11 cellular contexts compared by ENCODE assay signal in the genomic region with DNA sequence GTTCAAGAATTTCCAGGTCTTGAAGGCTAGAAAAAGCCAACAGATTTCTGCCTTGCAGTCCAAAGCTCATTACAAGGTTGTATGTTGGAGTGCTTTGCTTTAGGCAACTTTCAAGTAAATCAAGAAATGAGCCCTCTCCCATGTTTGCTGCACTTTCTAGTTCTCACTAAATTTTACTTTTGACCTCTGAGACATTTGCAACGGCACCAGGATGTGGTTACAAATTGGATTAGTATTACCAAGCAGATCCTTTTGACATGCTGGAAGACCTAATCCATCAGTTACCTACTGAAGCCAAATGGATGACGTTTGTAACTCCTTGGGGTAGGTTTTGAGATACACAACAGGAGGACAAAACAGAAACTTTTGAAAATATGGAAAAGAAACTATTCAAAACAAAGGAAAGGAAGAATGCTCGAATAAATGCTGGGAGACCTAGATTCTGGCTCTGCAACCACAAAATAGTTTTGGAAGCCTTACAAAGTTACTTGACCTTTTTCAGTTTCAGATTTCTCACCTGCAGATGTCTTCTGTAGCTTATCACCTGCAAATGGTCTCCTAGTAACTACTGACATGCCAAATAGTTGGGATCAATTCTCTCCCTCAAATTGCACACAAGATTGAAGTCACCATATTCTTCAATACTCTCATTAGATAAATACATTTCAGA.
DNase-seq lines count a peak whose midpoint lies in the region; ATAC-seq and TF ChIP-seq lines count a peak whose summit lies in the region.
"Had no signal": no experiment of that assay in that cellular context is flagged by ENCODE, and none has a peak within 500 bp of the region (broad histone marks: within the 10 kb centered on the region; RNA-seq: fewer than 3 reads in every experiment).

No MANE protein-coding gene starts in this region.

- intact Hi-C loops in A673 (cut with micrococcal nuclease; ENCODE audit: unreplicated experiment): loop anchor here (5.0 to 10.0 kb wide), 2 partner anchors 213 to 244 kb away; no protein-coding TSS in a partner anchor

- no peaks in the 10 kb centered on the region for H3K27me3 Mint-ChIP-seq in natural killer cell treated with Interleukin-12 subunit alpha and Interleukin-12 subunit beta and Interleukin-15 and Interleukin-18, amount 100 ng/mL, for 72 hours
- H3K27me3 Mint-ChIP-seq: activated CD4-positive, alpha-beta T cell treated with anti-CD3 and anti-CD28 coated beads, Interleukin-2, amount 10 ng/mL, durations not matched to agents 7 days and 5 days had no signal

- no peaks in the 10 kb centered on the region for H3K36me3 ChIP-seq in mesodermal cell (ENCODE audit: control insufficient read depth, insufficient read depth, low read length)
- H3K36me3 ChIP-seq in A673 (ENCODE audit: insufficient read depth, low read length, poor library complexity, severe bottlenecking): no peaks in the 10 kb centered on the region

- CTCF ChIA-PET in A673 (lab: Charles Lee): interaction anchor here (0.6 kb wide), 1 partner anchor 67 kb away, joined by 8 read pairs; no protein-coding TSS in a partner anchor

- DNase-seq in occipital lobe (lab: John Stamatoyannopoulos, UW) (no peak), A673 (ENCODE audit: low spot score) (no peak)
- no peak for DNase-seq in stimulated activated CD4-positive, alpha-beta T cell treated with anti-CD3 and anti-CD28 coated beads, Interleukin-4, amount 100 ng/mL, for 1 hour
- no peak for DNase-seq in natural killer cell treated with Interleukin-12 subunit alpha and Interleukin-12 subunit beta and Interleukin-15 and Interleukin-18, amount 100 ng/mL, for 72 hours (ENCODE audit: low spot score)
- DNase-seq: activated CD4-positive, alpha-beta T cell treated with anti-CD3 and anti-CD28 coated beads, Interleukin-2, amount 10 ng/mL, durations not matched to agents 7 days and 5 days; NCI-H1417 treated with DMSO at 0.1 percent for 48 hours; SHP77 had no signal

- 56% methylated on average over 2 of the region's 3 CpGs; no CpG with 5 or more reads in 1 of the 2 experiments for WGBS in mesodermal cell (ENCODE audit: insufficient coverage in 2 of 2), 2 experiments

- no peaks in the 10 kb centered on the region for H3K9me3 ChIP-seq in mesodermal cell (ENCODE audit: control insufficient read depth, low read length)
- H3K9me3 ChIP-seq in A673 (ENCODE audit: low read depth, low read length, poor library complexity, severe bottlenecking): no peaks in the 10 kb centered on the region

- no peaks in the 10 kb centered on the region for H3K4me1 Mint-ChIP-seq in natural killer cell treated with Interleukin-12 subunit alpha and Interleukin-12 subunit beta and Interleukin-15 and Interleukin-18, amount 100 ng/mL, for 72 hours (ENCODE audit: low read depth in 2 of 2)

- POLR2A ChIA-PET in A673 (lab: Charles Lee; ENCODE audit: low non-redundant PET): no interaction called here

- no peaks in the 10 kb centered on the region for H3K36me3 Mint-ChIP-seq in natural killer cell treated with Interleukin-12 subunit alpha and Interleukin-12 subunit beta and Interleukin-15 and Interleukin-18, amount 100 ng/mL, for 72 hours

- H3K4me1 ChIP-seq in mesodermal cell (ENCODE audit: control insufficient read depth, insufficient read depth, low read length, poor library complexity, severe bottlenecking) (peaks cover 38% of the 10 kb centered on the region), A673 (ENCODE audit: insufficient read depth, low read length, poor library complexity, severe bottlenecking) (peaks cover 5% of the 10 kb centered on the region)

- BruUV-seq in A673 (replicated peaks; lab: Mats Ljungman, UMichigan): no TSS peak

- peaks cover 2% of the 10 kb centered on the region for H3K9me3 Mint-ChIP-seq in natural killer cell treated with Interleukin-12 subunit alpha and Interleukin-12 subunit beta and Interleukin-15 and Interleukin-18, amount 100 ng/mL, for 72 hours
- H3K9me3 Mint-ChIP-seq: activated CD4-positive, alpha-beta T cell treated with anti-CD3 and anti-CD28 coated beads, Interleukin-2, amount 10 ng/mL, durations not matched to agents 7 days and 5 days had no signal

- no peak overlapping the region for H3K4me3 Mint-ChIP-seq in natural killer cell treated with Interleukin-12 subunit alpha and Interleukin-12 subunit beta and Interleukin-15 and Interleukin-18, amount 100 ng/mL, for 72 hours
- H3K4me3 Mint-ChIP-seq: activated CD4-positive, alpha-beta T cell treated with anti-CD3 and anti-CD28 coated beads, Interleukin-2, amount 10 ng/mL, durations not matched to agents 7 days and 5 days had no signal

- no peaks in the 10 kb centered on the region for H3K27me3 ChIP-seq in A673 (replicated peaks; ENCODE audit: insufficient read depth, low read depth, low read length, poor library complexity)

- peak overlapping the region; percentile 55 for H3K27ac ChIP-seq in mesodermal cell (ENCODE audit: low read depth, low read length, severe bottlenecking)
- H3K27ac ChIP-seq in A673 (ENCODE audit: low read depth, low read length, poor library complexity, severe bottlenecking): no peak overlapping the region

- H3K4me3 ChIP-seq in mesodermal cell (ENCODE audit: extremely low read depth, insufficient read depth, low read length, poor library complexity, severe bottlenecking): no peak overlapping the region
- no peak overlapping the region for H3K4me3 ChIP-seq in A673 (ENCODE audit: low read depth, low read length, poor library complexity, severe bottlenecking)

- no peak for TF ChIP-seq CTCF in A673 (conservative IDR thresholded peaks at IDR 0.05; ENCODE audit: low read depth, low read length)

- no peak overlapping the region for H3K27ac Mint-ChIP-seq in natural killer cell treated with Interleukin-12 subunit alpha and Interleukin-12 subunit beta and Interleukin-15 and Interleukin-18, amount 100 ng/mL, for 72 hours
- H3K27ac Mint-ChIP-seq: activated CD4-positive, alpha-beta T cell treated with anti-CD3 and anti-CD28 coated beads, Interleukin-2, amount 10 ng/mL, durations not matched to agents 7 days and 5 days had no signal

- ATAC-seq in GM19324 (IDR thresholded peaks at IDR 0.05; ENCODE audit: low FRiP score, unreplicated experiment) (peak; percentile 57), HG02623 (IDR thresholded peaks at IDR 0.05; ENCODE audit: unreplicated experiment) (peak; percentile 39), HG03457 (IDR thresholded peaks at IDR 0.05; ENCODE audit: unreplicated experiment) (peak; percentile 53)
- no peak for ATAC-seq in natural killer cell treated with Interleukin-12 subunit alpha and Interleukin-12 subunit beta and Interleukin-15 and Interleukin-18, amount 100 ng/mL, for 72 hours

Comparison
In these comparisons a context has a peak if more than half of its experiments do, and no peak if none do; other contexts are left out.
1. ATAC-seq: peak in GM19324 (single experiment), HG02623 (single experiment) and HG03457 (single experiment); none in natural killer cell treated with Interleukin-12 subunit alpha and Interleukin-12 subunit beta and Interleukin-15 and Interleukin-18, amount 100 ng/mL, for 72 hours (0 of 2).